In the genomic region with DNA sequence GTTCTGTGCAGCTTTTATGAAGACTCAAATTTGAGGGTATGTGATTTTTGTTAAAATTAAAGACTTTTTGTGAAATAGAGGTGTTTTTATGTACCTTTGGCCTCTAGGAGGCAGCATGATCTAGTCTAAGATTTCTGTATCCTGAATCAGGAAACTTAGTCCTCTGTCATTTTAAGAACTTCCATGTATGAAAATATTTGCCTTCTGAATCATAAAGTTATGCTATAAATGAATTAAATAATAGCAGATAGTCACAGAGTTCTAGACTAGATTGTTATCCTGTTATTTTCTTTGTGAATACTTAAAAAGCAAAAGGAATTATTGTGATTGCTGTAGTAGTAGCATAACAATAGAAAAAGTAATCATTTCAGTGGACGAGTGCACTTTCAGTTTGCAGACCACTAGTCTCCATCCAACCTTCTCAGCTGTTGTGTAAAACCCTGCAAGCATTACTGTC, we compare ENCODE assay signal across 7 cellular contexts. TPM values are rescaled to one million over a fixed set of nuclear protein-coding genes. Genes with fewer than 3 reads are reported as not detected.
DNase-seq lines count a peak whose midpoint lies in the region; ATAC-seq, FAIRE-seq and TF ChIP-seq lines count a peak whose summit lies in the region.

No MANE protein-coding gene starts in this region.

- CTCF ChIA-PET in MCF 10A (lab: Yijun Ruan, JAX) = interaction anchor here (0.5 to 3.3 kb wide), 17 partner anchors 11 to 217 kb away, joined by 3 to 32 read pairs (median 3); no protein-coding TSS in a partner anchor

- H3K9me3 ChIP-seq in keratinocyte (ENCODE audit: control insufficient read depth, low read depth, low read length) (no peaks in the 10 kb centered on the region), stomach (no peaks in the 10 kb centered on the region)

- H3K9ac ChIP-seq in keratinocyte (ENCODE audit: control insufficient read depth, extremely low read depth, insufficient read depth, low read length) = no peak overlapping the region

- H3K4me1 Mint-ChIP-seq in MCF 10A (ENCODE audit: insufficient read depth, unreplicated experiment) = peaks cover 60% of the 10 kb centered on the region

- H3K9me1 ChIP-seq in keratinocyte (ENCODE audit: control insufficient read depth, extremely low read depth, insufficient read depth, low read length) = no peaks in the 10 kb centered on the region

- WGBS in stomach, 5 donors = 7 to 18% (median 9%) methylated on average over 1 of the region's 1 CpG

- peak overlapping the region; percentile 77 for H3K4me2 ChIP-seq in keratinocyte (ENCODE audit: control insufficient read depth, extremely low read depth, insufficient read depth, low read depth, low read length)

- H3K4me1 ChIP-seq in keratinocyte (ENCODE audit: control insufficient read depth, extremely low read depth, insufficient read depth, low read length) (peaks cover 45% of the 10 kb centered on the region), stomach (peaks cover 23 to 74% (median 47%) of the 10 kb centered on the region in 4 donors)

- H3K4me3 ChIP-seq in keratinocyte (ENCODE audit: control insufficient read depth in 2 of 3, extremely low read depth in 1 of 3, insufficient read depth in 2 of 3, low read depth in 1 of 3, low read length in 3 of 3) = peak overlapping the region in 2 of 3 experiments; percentile 18 to 40
- H3K4me3 ChIP-seq in stomach = peak overlapping the region; percentile 11 to 29 (median 16)

- BruUV-seq in MCF 10A (replicated peaks; lab: Mats Ljungman, UMichigan) = no TSS peak

- no peak for TF ChIP-seq EP300 in stomach (IDR thresholded peaks at IDR 0.05)

- dilution Hi-C loops in keratinocyte (cut with MboI; ENCODE audit: extremely low pct_ligation_motif_present, low sequenced_read_pairs) = no loop called here

- H3K36me3 Mint-ChIP-seq in MCF 10A (ENCODE audit: insufficient read depth, unreplicated experiment) = peaks cover 20% of the 10 kb centered on the region

- no peaks in the 10 kb centered on the region for H3K36me3 ChIP-seq in keratinocyte (ENCODE audit: control insufficient read depth in 2 of 2, extremely low read depth in 1 of 2, insufficient read depth in 2 of 2, low read length in 2 of 2)
- H3K36me3 ChIP-seq in stomach = no peaks in the 10 kb centered on the region

- peak; percentile 18 for DNase-seq in GM04503 (ENCODE audit: low read depth)
- peak; percentile 53 for DNase-seq in NCI-H774 (lab: John Stamatoyannopoulos, UW)
- DNase-seq in MCF 10A (ENCODE audit: unreplicated experiment) = peak; percentile 75
- peak; percentile 40 for DNase-seq in keratinocyte (ENCODE audit: low read depth, low spot score)
- no peak for DNase-seq in stomach

- ATAC-seq in HG03280 (IDR thresholded peaks at IDR 0.05; ENCODE audit: unreplicated experiment) = peak; percentile 48
- ATAC-seq in GM18520 (IDR thresholded peaks at IDR 0.05; ENCODE audit: unreplicated experiment) = no peak

- peak overlapping the region; percentile 91 for H3K27ac Mint-ChIP-seq in MCF 10A (ENCODE audit: low read depth, unreplicated experiment)

- TF ChIP-seq CTCF in MCF 10A (IDR thresholded peaks at IDR 0.05; ENCODE audit: unreplicated experiment) (peak; percentile 78), keratinocyte (optimal IDR thresholded peaks at IDR 0.05 in 1 of 3, IDR thresholded peaks at IDR 0.05 in 1 of 3, conservative IDR thresholded peaks at IDR 0.05 in 1 of 3; ENCODE audit: extremely low read depth in 1 of 3, insufficient read depth in 2 of 3, low read length in 3 of 3) (peak in 2 of 3 experiments; percentile 46 to 47), stomach (IDR thresholded peaks at IDR 0.05) (peak in 4 of 7 experiments; percentile 32 to 57 (median 54))

- peak; percentile 71 for FAIRE-seq in keratinocyte (lab: Jason Lieb, UNC)

- intact Hi-C loops in MCF 10A (cut with micrococcal nuclease) = loop anchor here (1.0 to 10.0 kb wide), 4 partner anchors 202 to 341 kb away; partner anchors contain the start of gene YARS2
- intact Hi-C loops in stomach (cut with DNase I; ENCODE audit: low total_unique reads) = loop anchor here (5.0 kb wide), 1 partner anchor 202 kb away; no protein-coding TSS in a partner anchor

- H3K27me3 ChIP-seq in keratinocyte (ENCODE audit: control insufficient read depth, extremely low read depth, insufficient read depth, low read length) (no peaks in the 10 kb centered on the region), stomach (no peaks in the 10 kb centered on the region)

- H3K9me3 Mint-ChIP-seq in MCF 10A (ENCODE audit: unreplicated experiment) = no peaks in the 10 kb centered on the region

- H3K79me2 ChIP-seq in keratinocyte (ENCODE audit: control insufficient read depth, insufficient read depth, low read length) = peaks cover 64% of the 10 kb centered on the region

- no peaks in the 10 kb centered on the region for H4K20me1 ChIP-seq in keratinocyte (ENCODE audit: control insufficient read depth, extremely low read depth, insufficient read depth, low read length)

- H2AFZ ChIP-seq in keratinocyte (ENCODE audit: control insufficient read depth, low read length) = no peak overlapping the region

- no peak for TF ChIP-seq POLR2A in stomach (IDR thresholded peaks at IDR 0.05)

- H3K27me3 Mint-ChIP-seq in MCF 10A (ENCODE audit: insufficient read depth, unreplicated experiment) = no peaks in the 10 kb centered on the region

- H3K4me3 Mint-ChIP-seq in MCF 10A (ENCODE audit: unreplicated experiment) = peak overlapping the region; percentile 48

- H3K27ac ChIP-seq in keratinocyte (ENCODE audit: control insufficient read depth, insufficient read depth, low read length) (peak overlapping the region; percentile 2), stomach (peak overlapping the region in 4 of 5 donors; percentile 31 to 80 (median 70))

- POLR2A ChIA-PET in MCF 10A (lab: Yijun Ruan, JAX) = interaction anchor here (0.5 to 5.2 kb wide), 12 partner anchors 11 to 225 kb away, joined by 3 to 63 read pairs (median 4); partner anchors contain the start of gene FGD4

RNA-seq across cellular contexts. Expression of gene FGD4, which starts 56.3 kb away (rescaled TPM):
- total RNA-seq in MCF 10A (2022) (32.5 and 34.7 TPM in 2 replicates), stomach (100 to 1,000 TPM in 4 of 5 donors, 10 to 100 TPM in 1; 57.6 to 138 (median 131) TPM)
- polyA plus RNA-seq in keratinocyte (7.8 to 10.5 TPM (median 7.9 TPM) in 3 replicates), stomach (10 to 100 TPM in 1 of 3 donors, 1 to 10 TPM in 2; 5.5 to 11.0 (median 9.0) TPM)
- polyA plus RNA-seq in keratinocyte (2011; ENCODE audit: low read depth) = 22.1 TPM
- polyA plus RNA-seq in keratinocyte (2011; cell fraction: cytosol; rRNA removed) = 4.0 and 7.3 TPM in 2 replicates
- polyA plus RNA-seq in keratinocyte (2011; cell fraction: nucleus; rRNA removed) = 12.3 and 14.2 TPM in 2 replicates
- 6.2 and 7.4 TPM in 2 replicates for polyA plus RNA-seq in keratinocyte (2012; ENCODE audit: low replicate concordance)
- 16.5 to 34.5 TPM (median 22.3 TPM) in 3 replicates for polyA minus RNA-seq in keratinocyte
- polyA minus RNA-seq in keratinocyte (2011; cell fraction: cytosol; rRNA and poly(A)+ RNA removed) = 26.7 TPM
- 28.1 and 53.8 TPM in 2 replicates for polyA minus RNA-seq in keratinocyte (2011; cell fraction: nucleus; rRNA and poly(A)+ RNA removed)
